22 cellular contexts compared by ENCODE assay signal in genomic region chr1:116709666-116710167, GRCh38. TPM values are rescaled to one million over a fixed set of nuclear protein-coding genes. Genes with fewer than 3 reads are reported as not detected.
"Had no signal": no experiment of that assay in that cellular context is flagged by ENCODE, and none has a peak within 500 bp of the region (broad histone marks: within the 10 kb centered on the region; RNA-seq: fewer than 3 reads in every experiment).

No MANE protein-coding gene starts in this region.

- H3K4me3 ChIP-seq: esophagus muscularis mucosa, mucosa of descending colon, neural progenitor cell, ovary, right atrium auricular region, sigmoid colon, skin epidermis, testis, tibial nerve, uterus had no signal

- H3K36me3 ChIP-seq: esophagus muscularis mucosa, neural progenitor cell, ovary, right atrium auricular region, sigmoid colon, tibial nerve, uterus had no signal

- DNase-seq: cerebellar nuclear complex; foreskin fibroblast; immature natural killer cell; kidney; left cardiac atrium; left ventricle myocardium superior; mammary epithelial cell; mucosa of descending colon; natural killer cell; ovary; sigmoid colon; stimulated activated CD4-positive, alpha-beta T cell treated with anti-CD3 and anti-CD28 coated beads, Interleukin-2, amount 100 ng/mL, for 24 hours; stimulated activated CD4-positive, alpha-beta T cell treated with anti-CD3 and anti-CD28 coated beads, Interleukin-4, amount 100 ng/mL, for 4 hours; stimulated activated naive B cell treated with anti-CD40 and anti-IgM and Interleukin-4, amounts not matched to agents 10 μg/mL and 1 μg/mL and 100 μg/mL, for 72 hours; stimulated activated naive CD8-positive, alpha-beta T cell treated with anti-CD3 and anti-CD28 coated beads, Interleukin-15, amount 100 ng/mL, for 72 hours; testis; uterus had no signal

- H3K4me1 ChIP-seq: right atrium auricular region, testis, tibial nerve, uterus had no signal

- H2AFZ ChIP-seq: neural progenitor cell had no signal

- H3K27me3 ChIP-seq: esophagus muscularis mucosa, neural progenitor cell, ovary, right atrium auricular region, sigmoid colon, testis, tibial nerve, uterus had no signal

- H3K9me3 ChIP-seq: esophagus muscularis mucosa, mucosa of descending colon, ovary, right atrium auricular region, sigmoid colon, testis, tibial nerve, uterus had no signal

- ATAC-seq: natural killer cell; stimulated activated naive B cell treated with anti-CD40 and anti-IgM and Interleukin-4, amounts not matched to agents 10 μg/mL and 1 μg/mL and 100 μg/mL, for 72 hours; stimulated activated naive CD8-positive, alpha-beta T cell treated with anti-CD3 and anti-CD28 coated beads, Interleukin-15, amount 100 ng/mL, for 72 hours had no signal

- H3K4me2 ChIP-seq: neural progenitor cell had no signal

- H3K27ac ChIP-seq: esophagus muscularis mucosa, neural progenitor cell, ovary, right atrium auricular region, sigmoid colon, testis, tibial nerve, uterus had no signal

RNA-seq across cellular contexts. Expression of gene CD2, which starts 44.5 kb away (rescaled TPM):
- total RNA-seq: mammary epithelial cell had no signal
